Comparison of ENCODE assay signal across 12 cellular contexts in genomic region chr14:73142216-73142615, GRCh38. TPM values are rescaled to one million over a fixed set of nuclear protein-coding genes. Genes with fewer than 3 reads are reported as not detected.
A peak's percentile ranks its signal among the peaks of the same experiment; 100 is the strongest.
DNase-seq lines count a peak whose midpoint lies in the region; ATAC-seq, FAIRE-seq and TF ChIP-seq lines count a peak whose summit lies in the region.
"Had no signal": no experiment of that assay in that cellular context is flagged by ENCODE, and none has a peak within 500 bp of the region (broad histone marks: within the 10 kb centered on the region; RNA-seq: fewer than 3 reads in every experiment).

No MANE protein-coding gene starts in this region.

- H3K27ac Mint-ChIP-seq in type B pancreatic cell, result peak overlapping the region; percentile 56

- H3K4me2 ChIP-seq in HepG2 (ENCODE audit: low read depth, low read length) (0 out of 2 replicates have a peak overlapping the region, but pooled peaks have one; percentile 41), KMS-11 (peak overlapping the region; percentile 95)

- H4K20me1 ChIP-seq in HepG2 (ENCODE audit: insufficient read depth, low read length) (peaks cover 3% of the 10 kb centered on the region; the same call in 1 of the 2 replicates), KMS-11 (ENCODE audit: insufficient read depth) (no peaks in the 10 kb centered on the region)

- H3K79me2 ChIP-seq in HepG2 (ENCODE audit: insufficient read depth, low read length), result peaks cover 59% of the 10 kb centered on the region
- peaks cover 77% of the 10 kb centered on the region for H3K79me2 ChIP-seq in KMS-11 (ENCODE audit: insufficient read depth, low read depth)

- no peaks in the 10 kb centered on the region for H3K9me3 Mint-ChIP-seq in type B pancreatic cell

- H3K9me3 ChIP-seq in HepG2 (ENCODE audit: low read length) (no peaks in the 10 kb centered on the region), right lobe of liver (no peaks in the 10 kb centered on the region), heart left ventricle (no peaks in the 10 kb centered on the region)
- H3K9me3 ChIP-seq: ovary had no signal

- FAIRE-seq in HepG2 (lab: Jason Lieb, UNC), result no peak

- H3K36me3 ChIP-seq in HepG2 (replicated peaks in 1 of 2; ENCODE audit: control insufficient read depth in 1 of 2, insufficient read depth in 2 of 2, low read length in 2 of 2), result no peaks in the 10 kb centered on the region
- no peaks in the 10 kb centered on the region for H3K36me3 ChIP-seq in right lobe of liver
- H3K36me3 ChIP-seq in KMS-11 (ENCODE audit: insufficient read depth), result no peaks in the 10 kb centered on the region
- peaks cover 0 to under 1% (median 0%) of the 10 kb centered on the region in 9 donors for H3K36me3 ChIP-seq in heart left ventricle
- H3K36me3 ChIP-seq: ovary had no signal

- TF ChIP-seq POLR2A in HepG2 (IDR thresholded peaks at IDR 0.05; ENCODE audit: insufficient read depth in 1 of 2, low read depth in 2 of 2, low read length in 2 of 2), result no peak
- TF ChIP-seq POLR2A in right lobe of liver (IDR thresholded peaks at IDR 0.05), result no peak
- TF ChIP-seq POLR2A in heart left ventricle (IDR thresholded peaks at IDR 0.05), result no peak

- H3K27me3 ChIP-seq in HepG2 (ENCODE audit: control insufficient read depth in 1 of 2, insufficient read depth in 2 of 2, low read length in 2 of 2) (no peaks in the 10 kb centered on the region; a peak in 1 of 5 replicates), right lobe of liver (no peaks in the 10 kb centered on the region), KMS-11 (ENCODE audit: insufficient read depth, low read depth) (no peaks in the 10 kb centered on the region), heart left ventricle (no peaks in the 10 kb centered on the region)
- H3K27me3 ChIP-seq: ovary had no signal

- no peak for TF ChIP-seq CTCF in HepG2 (CRISPR knock-in tag; IDR thresholded peaks at IDR 0.05)
- no peak for TF ChIP-seq CTCF in right lobe of liver (IDR thresholded peaks at IDR 0.05)
- TF ChIP-seq CTCF in KMS-11 (conservative IDR thresholded peaks at IDR 0.05; ENCODE audit: low read depth, low read length), result no peak
- no peak for TF ChIP-seq CTCF in fibroblast of villous mesenchyme (IDR thresholded peaks at IDR 0.05; ENCODE audit: insufficient read depth, low read depth, low read length)
- TF ChIP-seq CTCF in type B pancreatic cell (conservative IDR thresholded peaks at IDR 0.05), result no peak
- no peak for TF ChIP-seq CTCF in heart left ventricle (IDR thresholded peaks at IDR 0.05)

- POLR2A ChIA-PET in HepG2 (lab: Yijun Ruan, JAX), result no interaction called here

- in situ Hi-C loops in HepG2 (cut with HindIII; ENCODE audit: extremely low pct_ligation_motif_present, low pct_unique_long_range_greater_than_20kb), result no loop called here

- TF ChIP-seq RAD21 in HepG2 (CRISPR knock-in tag; IDR thresholded peaks at IDR 0.05), result no peak

- no peak for TF ChIP-seq EP300 in HepG2 (IDR thresholded peaks at IDR 0.05; ENCODE audit: low read depth in 2 of 2, low read length in 2 of 2)
- TF ChIP-seq EP300 in HepG2 (CRISPR knock-in tag; IDR thresholded peaks at IDR 0.05; ENCODE audit: borderline replicate concordance), result no peak

- no peak for ATAC-seq in HepG2
- no peak for ATAC-seq in right lobe of liver
- no peak for ATAC-seq in HG02885 (IDR thresholded peaks at IDR 0.05; ENCODE audit: poor library complexity, unreplicated experiment)
- ATAC-seq in heart left ventricle, result no peak

- H3K4me3 ChIP-seq in HepG2 (replicated peaks in 1 of 3; ENCODE audit: insufficient read depth in 1 of 3, low read depth in 2 of 3, low read length in 3 of 3) (no peak overlapping the region), right lobe of liver (no peak overlapping the region), KMS-11 (IDR thresholded peaks at IDR 0.05; ENCODE audit: insufficient read depth, low read depth, low read length) (no peak overlapping the region), fibroblast of villous mesenchyme (ENCODE audit: low read depth, low read length) (no peak overlapping the region), heart left ventricle (no peak overlapping the region)
- H3K4me3 ChIP-seq: ovary had no signal

- WGBS in HepG2 (ENCODE audit: low lambda C conversion rate), result 90% methylated on average over 2 of the region's 2 CpGs
- 85% methylated on average over 2 of the region's 2 CpGs for WGBS in right lobe of liver (ENCODE audit: insufficient coverage, low coverage, low lambda C conversion rate, missing lambda C conversion rate)
- 83 to 90% (median 88%) methylated on average over 2 of the region's 2 CpGs for whole genome bisulfite sequencing in heart left ventricle, 4 donors

- H3K27ac ChIP-seq in HepG2 (ENCODE audit: extremely low read length, insufficient read depth, low read length) (peak overlapping the region; percentile 27), right lobe of liver (no peak overlapping the region), KMS-11 (peak overlapping the region; percentile 97), heart left ventricle (no peak overlapping the region)
- H3K27ac ChIP-seq: ovary had no signal

- H3K4me1 Mint-ChIP-seq in type B pancreatic cell (ENCODE audit: unreplicated experiment), result peaks cover 32% of the 10 kb centered on the region

- no TSS peak for BruUV-seq in HepG2 (replicated peaks; lab: Mats Ljungman, UMichigan)

- H3K4me1 ChIP-seq in HepG2 (ENCODE audit: insufficient read depth, low read length) (peaks cover 51% of the 10 kb centered on the region), right lobe of liver (peaks cover 0 to 21% (median 6%) of the 10 kb centered on the region in 4 donors), KMS-11 (ENCODE audit: low read depth, poor library complexity, severe bottlenecking) (peaks cover 62% of the 10 kb centered on the region), heart left ventricle (peaks cover 0 to 36% (median 16%) of the 10 kb centered on the region in 12 donors)

- H3K4me3 Mint-ChIP-seq in type B pancreatic cell, result no peak overlapping the region

- intact Hi-C loops in HepG2 (cut with micrococcal nuclease; ENCODE audit: unreplicated experiment), result no loop called here
- intact Hi-C loops in right lobe of liver (cut with DNase I), result no loop called here
- intact Hi-C loops in heart left ventricle (cut with DNase I), result no loop called here

- H3K27me3 Mint-ChIP-seq in type B pancreatic cell, result no peaks in the 10 kb centered on the region

- H3K36me3 Mint-ChIP-seq in type B pancreatic cell, result peaks cover 12% of the 10 kb centered on the region

- CTCF ChIA-PET in HepG2 (lab: Yijun Ruan, JAX; ENCODE audit: low intra/inter-chr PET ratio, low total read pairs), result no interaction called here

- H2AFZ ChIP-seq in HepG2 (ENCODE audit: low read length) (no peak overlapping the region), KMS-11 (ENCODE audit: low read depth) (no peak overlapping the region)

- H3K9ac ChIP-seq in HepG2 (ENCODE audit: insufficient read depth, low read depth, low read length), result no peak overlapping the region
- H3K9ac ChIP-seq in KMS-11, result peak overlapping the region; percentile 73

- DNase-seq in HepG2 (ENCODE audit: low spot score) (no peak), right lobe of liver (no peak), fibroblast of villous mesenchyme (ENCODE audit: low read depth) (peak; percentile 30), type B pancreatic cell (ENCODE audit: extremely low spot score, unreplicated experiment) (no peak), heart left ventricle (no peak), GF-D8 (lab: John Stamatoyannopoulos, UW) (no peak)
- DNase-seq: activated CD4-positive, alpha-beta T cell treated with anti-CD3 and anti-CD28 coated beads, Interleukin-2, amount 50 U/mL, for 48 hours; AML-193; NCI-H2171; ovary had no signal

TF ChIP-seq in HepG2, 621 proteins besides CTCF, POLR2A, EP300 and RAD21 (continues in another document):
- TF ChIP-seq PPARG (CRISPR knock-in tag; conservative IDR thresholded peaks at IDR 0.05), result no peak
- no peak for TF ChIP-seq ESRRA (CRISPR knock-in tag; IDR thresholded peaks at IDR 0.05; ENCODE audit: low read depth)
- TF ChIP-seq TFE3 (CRISPR knock-in tag; IDR thresholded peaks at IDR 0.05), result no peak

RNA-seq across cellular contexts. Expression of gene PSEN1, which starts 5.9 kb away (rescaled TPM):
- total RNA-seq in HepG2 (2016; rRNA removed; fragmentation: Illumina TruSeq; extraction: Trizol) (21.8 and 26.6 TPM in 2 replicates), right lobe of liver (10 to 100 TPM; 22.5 to 28.2 (median 25.0) TPM), fibroblast of villous mesenchyme (41.9 and 57.4 TPM in 2 replicates), type B pancreatic cell (ENCODE audit: low replicate concordance) (58.9 and 76.4 TPM in 2 replicates), heart left ventricle (10 to 100 TPM; 19.9 to 44.1 (median 22.9) TPM)
- total RNA-seq in HepG2 (2016; cell fraction: cytosol; rRNA removed; fragmentation: Illumina TruSeq; extraction: Trizol; ENCODE audit: low read depth), result 40.0 and 40.8 TPM in 2 replicates
- total RNA-seq in HepG2 (2016; cell fraction: insoluble cytoplasmic fraction; rRNA removed; fragmentation: Illumina TruSeq; extraction: Trizol), result 20.3 and 28.0 TPM in 2 replicates
- 14.7 and 16.1 TPM in 2 replicates for total RNA-seq in HepG2 (2016; cell fraction: membrane; rRNA removed; fragmentation: Illumina TruSeq; extraction: Trizol)
- total RNA-seq in HepG2 (2016; cell fraction: nucleus; rRNA removed; fragmentation: Illumina TruSeq; extraction: Trizol), result 28.1 and 31.5 TPM in 2 replicates
- polyA plus RNA-seq in HepG2 (2011; rRNA removed) (12.5 and 14.5 TPM in 2 replicates), heart left ventricle (10 to 100 TPM; 11.6 to 22.4 TPM)
- 9.0 and 16.0 TPM in 2 replicates for polyA plus RNA-seq in HepG2 (2011; cell fraction: cytosol; rRNA removed)
- 8.4 and 11.2 TPM in 2 replicates for polyA plus RNA-seq in HepG2 (2011; cell fraction: nucleus; rRNA removed)
- 29.3 and 37.7 TPM in 2 replicates for polyA plus RNA-seq in HepG2 (2012)
- polyA plus RNA-seq in HepG2 (2016; cell fraction: cytosol; fragmentation: Illumina TruSeq; extraction: Trizol; ENCODE audit: low read depth), result 2.8 and 3.4 TPM in 2 replicates
- polyA plus RNA-seq in HepG2 (2016; cell fraction: insoluble cytoplasmic fraction; fragmentation: Illumina TruSeq; extraction: Trizol; ENCODE audit: low read depth), result 17.3 and 21.3 TPM in 2 replicates
- polyA plus RNA-seq in HepG2 (2016; cell fraction: membrane; fragmentation: Illumina TruSeq; extraction: Trizol; ENCODE audit: low read depth), result 7.1 and 8.4 TPM in 2 replicates
- 37.7 and 38.2 TPM in 2 replicates for polyA plus RNA-seq in HepG2 (2016; cell fraction: nucleus; fragmentation: Illumina TruSeq; extraction: Trizol; ENCODE audit: insufficient read depth, low read depth)
- 26.0 and 50.2 TPM in 2 replicates for polyA minus RNA-seq in HepG2 (2011; rRNA and poly(A)+ RNA removed; ENCODE audit: low replicate concordance)
- 22.2 and 36.3 TPM in 2 replicates for polyA minus RNA-seq in HepG2 (2011; cell fraction: cytosol; rRNA and poly(A)+ RNA removed)
- 24.5 and 28.5 TPM in 2 replicates for polyA minus RNA-seq in HepG2 (2011; cell fraction: nucleus; rRNA and poly(A)+ RNA removed)

Comparison
In these comparisons a context has a peak if more than half of its experiments do, and no peak if none do; other contexts are left out.
1. H3K27ac ChIP-seq: peak in HepG2 (single experiment) and KMS-11 (single experiment); none in right lobe of liver (0 of 3) and heart left ventricle (0 of 12).